15 cellular contexts compared by ENCODE assay signal in genomic region chr7:2108501-2109250, GRCh38.
A peak's percentile ranks its signal among the peaks of the same experiment; 100 is the strongest.
DNase-seq lines count a peak whose midpoint lies in the region; ATAC-seq and TF ChIP-seq lines count a peak whose summit lies in the region.
"Had no signal": no experiment of that assay in that cellular context is flagged by ENCODE, and none has a peak within 500 bp of the region (broad histone marks: within the 10 kb centered on the region; RNA-seq: fewer than 3 reads in every experiment).

No MANE protein-coding gene starts in this region.

- TF ChIP-seq CTCF in GM23338 (conservative IDR thresholded peaks at IDR 0.05; ENCODE audit: low read depth in 2 of 2) (no peak), nephron progenitor cell (IDR thresholded peaks at IDR 0.05) (no peak)

- peaks cover 62% of the 10 kb centered on the region for H3K4me1 Mint-ChIP-seq in GM23338
- peaks cover 97% of the 10 kb centered on the region for H3K4me1 Mint-ChIP-seq in nephron progenitor cell
- H3K4me1 Mint-ChIP-seq in stimulated activated naive CD8-positive, alpha-beta T cell treated with anti-CD3 and anti-CD28 coated beads, Interleukin-15, amount 100 ng/mL, for 72 hours: peaks cover 59% of the 10 kb centered on the region

- H3K9me3 Mint-ChIP-seq in GM23338: no peaks in the 10 kb centered on the region
- no peaks in the 10 kb centered on the region for H3K9me3 Mint-ChIP-seq in nephron progenitor cell
- no peaks in the 10 kb centered on the region for H3K9me3 Mint-ChIP-seq in stimulated activated naive CD8-positive, alpha-beta T cell treated with anti-CD3 and anti-CD28 coated beads, Interleukin-15, amount 100 ng/mL, for 72 hours
- H3K9me3 Mint-ChIP-seq: activated T-helper 17 cell treated with anti-CD3 and anti-CD28 coated beads, Interleukin-2, amount 50 U/mL, for 72 hours had no signal

- 0 out of 2 replicates have a peak, but pooled peaks cover 7% of the 10 kb centered on the region for H3F3A ChIP-seq in GM23338 (replicated peaks; ENCODE audit: low read depth)

- H3K4me3 Mint-ChIP-seq in GM23338: no peak overlapping the region
- no peak overlapping the region for H3K4me3 Mint-ChIP-seq in nephron progenitor cell
- H3K4me3 Mint-ChIP-seq in stimulated activated naive CD8-positive, alpha-beta T cell treated with anti-CD3 and anti-CD28 coated beads, Interleukin-15, amount 100 ng/mL, for 72 hours: no peak overlapping the region
- H3K4me3 Mint-ChIP-seq: activated CD4-positive, alpha-beta T cell treated with anti-CD3 and anti-CD28 coated beads for 36 hours; activated T-helper 17 cell treated with anti-CD3 and anti-CD28 coated beads, Interleukin-2, amount 50 U/mL, for 72 hours; B cell had no signal

- H4K20me1 ChIP-seq in GM23338 (replicated peaks; ENCODE audit: insufficient read depth): 0 out of 2 replicates have a peak, but pooled peaks cover 7% of the 10 kb centered on the region

- H3K36me3 Mint-ChIP-seq in GM23338 (ENCODE audit: low read depth) (peaks cover 4% of the 10 kb centered on the region), nephron progenitor cell (ENCODE audit: low read depth) (peaks cover 14% of the 10 kb centered on the region)

- intact Hi-C loops in left cardiac atrium (cut with DNase I): loop anchor here in 1 of 2 donors (10.0 kb wide), 1 partner anchor 444 kb away; no protein-coding TSS in a partner anchor

- no peak overlapping the region for H3K4me2 ChIP-seq in GM23338

- H3K9me2 ChIP-seq in GM23338 (ENCODE audit: insufficient read depth): no peaks in the 10 kb centered on the region

- H3K27ac Mint-ChIP-seq in GM23338 (peak overlapping the region; percentile 86), nephron progenitor cell (peak overlapping the region; percentile 49)
- no peak overlapping the region for H3K27ac Mint-ChIP-seq in stimulated activated naive CD8-positive, alpha-beta T cell treated with anti-CD3 and anti-CD28 coated beads, Interleukin-15, amount 100 ng/mL, for 72 hours
- H3K27ac Mint-ChIP-seq: activated CD4-positive, alpha-beta T cell treated with anti-CD3 and anti-CD28 coated beads for 36 hours; activated T-helper 17 cell treated with anti-CD3 and anti-CD28 coated beads, Interleukin-2, amount 50 U/mL, for 72 hours; B cell had no signal

- H3K4me1 ChIP-seq in GM23338 (ENCODE audit: insufficient read depth): no peaks in the 10 kb centered on the region; the same call in 1 of the 2 replicates

- H3K27me3 Mint-ChIP-seq in GM23338 (ENCODE audit: insufficient read depth, low read depth, poor library complexity) (peaks cover 29% of the 10 kb centered on the region), nephron progenitor cell (ENCODE audit: low read depth, poor library complexity) (peaks cover 2% of the 10 kb centered on the region)
- no peaks in the 10 kb centered on the region for H3K27me3 Mint-ChIP-seq in stimulated activated naive CD8-positive, alpha-beta T cell treated with anti-CD3 and anti-CD28 coated beads, Interleukin-15, amount 100 ng/mL, for 72 hours
- H3K27me3 Mint-ChIP-seq: activated CD4-positive, alpha-beta T cell treated with anti-CD3 and anti-CD28 coated beads for 36 hours; activated T-helper 17 cell treated with anti-CD3 and anti-CD28 coated beads, Interleukin-2, amount 50 U/mL, for 72 hours; B cell had no signal

- H3K4me3 ChIP-seq in GM23338: no peak overlapping the region
- H3K4me3 ChIP-seq: cardiac muscle cell, esophagus muscularis mucosa, SJSA1 had no signal

- H3K27ac ChIP-seq in GM23338 (ENCODE audit: low read depth) (no peak overlapping the region), cingulate gyrus (ENCODE audit: low read depth, low read length) (peak overlapping the region; percentile 100)
- H3K27ac ChIP-seq: cardiac muscle cell, esophagus muscularis mucosa, SJSA1 had no signal

- no peaks in the 10 kb centered on the region for H3K27me3 ChIP-seq in GM23338 (ENCODE audit: insufficient read depth)
- H3K27me3 ChIP-seq: cardiac muscle cell, esophagus muscularis mucosa, SJSA1 had no signal

- no peak overlapping the region for H2AFZ ChIP-seq in GM23338

- no peak for ATAC-seq in GM23338
- no peak for ATAC-seq in HG03520 (IDR thresholded peaks at IDR 0.05; ENCODE audit: unreplicated experiment)
- ATAC-seq in left cardiac atrium: no peak
- no peak for ATAC-seq in stimulated activated naive CD8-positive, alpha-beta T cell treated with anti-CD3 and anti-CD28 coated beads, Interleukin-15, amount 100 ng/mL, for 72 hours
- ATAC-seq: activated CD4-positive, alpha-beta T cell treated with anti-CD3 and anti-CD28 coated beads for 36 hours; activated T-helper 17 cell treated with anti-CD3 and anti-CD28 coated beads, Interleukin-2, amount 50 U/mL, for 72 hours had no signal

- peaks cover 14% of the 10 kb centered on the region; the same call in 1 of the 2 replicates for H3K79me2 ChIP-seq in GM23338 (replicated peaks; ENCODE audit: insufficient read depth)

- H3K36me3 ChIP-seq in GM23338 (ENCODE audit: insufficient read depth): no peaks in the 10 kb centered on the region
- H3K36me3 ChIP-seq: cardiac muscle cell, esophagus muscularis mucosa had no signal

- DNase-seq in GM23338 (ENCODE audit: low spot score) (no peak), NCI-H748 (lab: John Stamatoyannopoulos, UW; ENCODE audit: unreplicated experiment) (peak; percentile 82), nephron progenitor cell (peak; percentile 39), cerebellar nuclear complex (lab: John Stamatoyannopoulos, UW) (no peak), left cardiac atrium (no peak)
- no peak for DNase-seq in stimulated activated naive CD8-positive, alpha-beta T cell treated with anti-CD3 and anti-CD28 coated beads, Interleukin-15, amount 100 ng/mL, for 72 hours
- DNase-seq: activated CD4-positive, alpha-beta T cell treated with anti-CD3 and anti-CD28 coated beads for 36 hours; NCI-H446 had no signal

TF ChIP-seq in GM23338, 12 proteins besides CTCF, POLR2A, EP300 and RAD21 (continues in another document):
- TF ChIP-seq ZNF331 (CRISPR knock-in tag; IDR thresholded peaks at IDR 0.05; ENCODE audit: low read depth) (no peak), CREB1 (CRISPR knock-in tag; IDR thresholded peaks at IDR 0.05; ENCODE audit: low read depth) (no peak)
- TF ChIP-seq, protein P1, sequence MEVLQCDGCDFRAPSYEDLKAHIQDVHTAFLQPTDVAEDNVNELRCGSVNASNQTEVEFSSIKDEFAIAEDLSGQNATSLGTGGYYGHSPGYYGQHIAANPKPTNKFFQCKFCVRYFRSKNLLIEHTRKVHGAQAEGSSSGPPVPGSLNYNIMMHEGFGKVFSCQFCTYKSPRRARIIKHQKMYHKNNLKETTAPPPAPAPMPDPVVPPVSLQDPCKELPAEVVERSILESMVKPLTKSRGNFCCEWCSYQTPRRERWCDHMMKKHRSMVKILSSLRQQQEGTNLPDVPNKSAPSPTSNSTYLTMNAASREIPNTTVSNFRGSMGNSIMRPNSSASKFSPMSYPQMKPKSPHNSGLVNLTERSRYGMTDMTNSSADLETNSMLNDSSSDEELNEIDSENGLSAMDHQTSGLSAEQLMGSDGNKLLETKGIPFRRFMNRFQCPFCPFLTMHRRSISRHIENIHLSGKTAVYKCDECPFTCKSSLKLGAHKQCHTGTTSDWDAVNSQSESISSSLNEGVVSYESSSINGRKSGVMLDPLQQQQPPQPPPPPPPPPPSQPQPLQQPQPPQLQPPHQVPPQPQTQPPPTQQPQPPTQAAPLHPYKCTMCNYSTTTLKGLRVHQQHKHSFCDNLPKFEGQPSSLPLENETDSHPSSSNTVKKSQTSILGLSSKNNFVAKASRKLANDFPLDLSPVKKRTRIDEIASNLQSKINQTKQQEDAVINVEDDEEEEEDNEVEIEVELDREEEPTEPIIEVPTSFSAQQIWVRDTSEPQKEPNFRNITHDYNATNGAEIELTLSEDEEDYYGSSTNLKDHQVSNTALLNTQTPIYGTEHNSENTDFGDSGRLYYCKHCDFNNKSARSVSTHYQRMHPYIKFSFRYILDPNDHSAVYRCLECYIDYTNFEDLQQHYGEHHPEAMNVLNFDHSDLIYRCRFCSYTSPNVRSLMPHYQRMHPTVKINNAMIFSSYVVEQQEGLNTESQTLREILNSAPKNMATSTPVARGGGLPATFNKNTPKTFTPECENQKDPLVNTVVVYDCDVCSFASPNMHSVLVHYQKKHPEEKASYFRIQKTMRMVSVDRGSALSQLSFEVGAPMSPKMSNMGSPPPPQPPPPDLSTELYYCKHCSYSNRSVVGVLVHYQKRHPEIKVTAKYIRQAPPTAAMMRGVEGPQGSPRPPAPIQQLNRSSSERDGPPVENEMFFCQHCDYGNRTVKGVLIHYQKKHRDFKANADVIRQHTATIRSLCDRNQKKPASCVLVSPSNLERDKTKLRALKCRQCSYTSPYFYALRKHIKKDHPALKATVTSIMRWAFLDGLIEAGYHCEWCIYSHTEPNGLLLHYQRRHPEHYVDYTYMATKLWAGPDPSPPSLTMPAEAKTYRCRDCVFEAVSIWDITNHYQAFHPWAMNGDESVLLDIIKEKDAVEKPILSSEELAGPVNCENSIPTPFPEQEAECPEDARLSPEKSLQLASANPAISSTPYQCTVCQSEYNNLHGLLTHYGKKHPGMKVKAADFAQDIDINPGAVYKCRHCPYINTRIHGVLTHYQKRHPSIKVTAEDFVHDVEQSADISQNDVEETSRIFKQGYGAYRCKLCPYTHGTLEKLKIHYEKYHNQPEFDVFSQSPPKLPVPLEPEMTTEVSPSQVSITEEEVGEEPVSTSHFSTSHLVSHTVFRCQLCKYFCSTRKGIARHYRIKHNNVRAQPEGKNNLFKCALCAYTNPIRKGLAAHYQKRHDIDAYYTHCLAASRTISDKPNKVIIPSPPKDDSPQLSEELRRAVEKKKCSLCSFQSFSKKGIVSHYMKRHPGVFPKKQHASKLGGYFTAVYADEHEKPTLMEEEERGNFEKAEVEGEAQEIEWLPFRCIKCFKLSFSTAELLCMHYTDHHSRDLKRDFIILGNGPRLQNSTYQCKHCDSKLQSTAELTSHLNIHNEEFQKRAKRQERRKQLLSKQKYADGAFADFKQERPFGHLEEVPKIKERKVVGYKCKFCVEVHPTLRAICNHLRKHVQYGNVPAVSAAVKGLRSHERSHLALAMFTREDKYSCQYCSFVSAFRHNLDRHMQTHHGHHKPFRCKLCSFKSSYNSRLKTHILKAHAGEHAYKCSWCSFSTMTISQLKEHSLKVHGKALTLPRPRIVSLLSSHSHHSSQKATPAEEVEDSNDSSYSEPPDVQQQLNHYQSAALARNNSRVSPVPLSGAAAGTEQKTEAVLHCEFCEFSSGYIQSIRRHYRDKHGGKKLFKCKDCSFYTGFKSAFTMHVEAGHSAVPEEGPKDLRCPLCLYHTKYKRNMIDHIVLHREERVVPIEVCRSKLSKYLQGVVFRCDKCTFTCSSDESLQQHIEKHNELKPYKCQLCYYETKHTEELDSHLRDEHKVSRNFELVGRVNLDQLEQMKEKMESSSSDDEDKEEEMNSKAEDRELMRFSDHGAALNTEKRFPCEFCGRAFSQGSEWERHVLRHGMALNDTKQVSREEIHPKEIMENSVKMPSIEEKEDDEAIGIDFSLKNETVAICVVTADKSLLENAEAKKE (CRISPR knock-in tag; IDR thresholded peaks at IDR 0.05): no peak

Comparison
In these comparisons a context has a peak if more than half of its experiments do, and no peak if none do; other contexts are left out.
1. DNase-seq: peak in NCI-H748 (single experiment) and nephron progenitor cell (single experiment); none in GM23338 (single experiment), cerebellar nuclear complex (0 of 2), left cardiac atrium (single experiment) and stimulated activated naive CD8-positive, alpha-beta T cell treated with anti-CD3 and anti-CD28 coated beads, Interleukin-15, amount 100 ng/mL, for 72 hours (0 of 2).
2. H3K27ac Mint-ChIP-seq: peak in GM23338 (single experiment) and nephron progenitor cell (single experiment); none in stimulated activated naive CD8-positive, alpha-beta T cell treated with anti-CD3 and anti-CD28 coated beads, Interleukin-15, amount 100 ng/mL, for 72 hours (0 of 2).